In genomic region chr7:77399838-77400237, GRCh38 we compare ENCODE assay signal across 13 cellular contexts.
"Had no signal": no experiment of that assay in that cellular context is flagged by ENCODE, and none has a peak within 500 bp of the region (broad histone marks: within the 10 kb centered on the region; RNA-seq: fewer than 3 reads in every experiment).

No MANE protein-coding gene starts in this region.

- H3K36me3 ChIP-seq: adrenal gland, gastrocnemius medialis, lower lobe of right lung had no signal

- H3K4me3 ChIP-seq: adrenal gland, gastrocnemius medialis, lower lobe of right lung, psoas muscle, sigmoid colon had no signal

- ATAC-seq: gastrocnemius medialis, psoas muscle had no signal

- H3K27me3 ChIP-seq: adrenal gland, gastrocnemius medialis, sigmoid colon had no signal

- FAIRE-seq: colon had no signal

- H3K4me3 Mint-ChIP-seq: activated CD4-positive, alpha-beta T cell treated with anti-CD3 and anti-CD28 coated beads, Interleukin-2, amount 10 ng/mL, durations not matched to agents 7 days and 5 days; nephron; stimulated activated naive CD8-positive, alpha-beta T cell treated with anti-CD3 and anti-CD28 coated beads, Interleukin-15, Interleukin-2, amounts not matched to agents 100 ng/mL and 50 ng/mL, for 24 hours had no signal

- H3K27ac ChIP-seq: adrenal gland, gastrocnemius medialis, lower lobe of right lung, psoas muscle, sigmoid colon had no signal

- H3K27me3 Mint-ChIP-seq: activated CD4-positive, alpha-beta T cell treated with anti-CD3 and anti-CD28 coated beads, Interleukin-2, amount 10 ng/mL, durations not matched to agents 7 days and 5 days; stimulated activated naive CD8-positive, alpha-beta T cell treated with anti-CD3 and anti-CD28 coated beads, Interleukin-15, Interleukin-2, amounts not matched to agents 100 ng/mL and 50 ng/mL, for 24 hours had no signal

- DNase-seq: activated CD4-positive, alpha-beta T cell treated with anti-CD3 and anti-CD28 coated beads, Interleukin-2, amount 10 ng/mL, durations not matched to agents 7 days and 5 days; activated CD4-positive, CD25-positive, alpha-beta regulatory T cell; activated naive CD4-positive, alpha-beta T cell treated with anti-CD3 and anti-CD28 coated beads, Interleukin-2, amount 50 U/mL, for 16 hours; activated T-cell treated with anti-CD3 and anti-CD28 coated beads, Interleukin-2, amount 50 U/mL, for 1 hour; adrenal gland; effector CD8-positive, alpha-beta T cell; gastrocnemius medialis; lower lobe of right lung; psoas muscle; sigmoid colon had no signal

- H3K9me3 Mint-ChIP-seq: nephron; stimulated activated naive CD8-positive, alpha-beta T cell treated with anti-CD3 and anti-CD28 coated beads, Interleukin-15, Interleukin-2, amounts not matched to agents 100 ng/mL and 50 ng/mL, for 24 hours had no signal

- H3K27ac Mint-ChIP-seq: activated CD4-positive, alpha-beta T cell treated with anti-CD3 and anti-CD28 coated beads, Interleukin-2, amount 10 ng/mL, durations not matched to agents 7 days and 5 days; nephron; stimulated activated naive CD8-positive, alpha-beta T cell treated with anti-CD3 and anti-CD28 coated beads, Interleukin-15, Interleukin-2, amounts not matched to agents 100 ng/mL and 50 ng/mL, for 24 hours had no signal

- H3K9me3 ChIP-seq: adrenal gland, gastrocnemius medialis, lower lobe of right lung, psoas muscle, sigmoid colon had no signal

- H3K4me1 ChIP-seq: adrenal gland, gastrocnemius medialis, psoas muscle, sigmoid colon had no signal
